In genomic region chr3:190144816-190145215, GRCh38 we compare ENCODE assay signal across 14 cellular contexts. TPM values are rescaled to one million over a fixed set of nuclear protein-coding genes. Genes with fewer than 3 reads are reported as not detected.
"Had no signal": no experiment of that assay in that cellular context is flagged by ENCODE, and none has a peak within 500 bp of the region (broad histone marks: within the 10 kb centered on the region; RNA-seq: fewer than 3 reads in every experiment).

No MANE protein-coding gene starts in this region.

RNA-seq across cellular contexts. Expression of gene P3H2, which starts 24.1 kb away (rescaled TPM):
- total RNA-seq: activated B cell treated with CpG ODN at 0.5 μM for 24 hours; activated CD4-positive, alpha-beta memory T cell treated with anti-CD3 and anti-CD28 coated beads for 36 hours; activated CD4-positive, alpha-beta T cell treated with anti-CD3 and anti-CD28 coated beads, Interleukin-2, amount 10 ng/mL, durations not matched to agents 24 days and 14 days; activated CD8-positive, alpha-beta memory T cell treated with anti-CD3 and anti-CD28 coated beads for 36 hours; activated CD8-positive, alpha-beta T cell treated with anti-CD3 and anti-CD28 coated beads for 36 hours; activated naive CD4-positive, alpha-beta T cell treated with anti-CD3 and anti-CD28 coated beads for 36 hours; activated naive CD4-positive, alpha-beta T cell treated with anti-CD3 and anti-CD28 coated beads, Interleukin-2, amount 50 U/mL, for 72 hours; activated naive CD8-positive, alpha-beta T cell treated with anti-CD3 and anti-CD28 coated beads for 36 hours; activated T-cell treated with anti-CD3 and anti-CD28 coated beads, Interleukin-2, amount 50 U/mL, for 72 hours; activated T-helper 1 cell treated with anti-CD3 and anti-CD28 coated beads, Interleukin-12 subunit alpha, Interleukin-12 subunit beta, Interleukin-2, Interleukin-4 antibody, amounts not matched to agents 30 ng/mL and 10 ng/mL and 1 ng/mL, durations not matched to agents 14 hours and 24 hours and 36 hours; activated T-helper 17 cell treated with anti-CD3 and anti-CD28 coated beads, Interleukin-2, amount 50 U/mL, for 72 hours; T-helper 1 cell treated with Interleukin-12 subunit alpha and Interleukin-12 subunit beta and Interleukin-4 antibody, amounts not matched to agents 30 ng/mL and 1 ng/mL, for 36 hours; T-helper 17 cell; T-helper 2 cell treated with Interferon-gamma antibody and Interleukin-4, amounts not matched to agents 100 ng/mL and 5 ng/mL, for 36 hours had no signal
